In the genomic region with DNA sequence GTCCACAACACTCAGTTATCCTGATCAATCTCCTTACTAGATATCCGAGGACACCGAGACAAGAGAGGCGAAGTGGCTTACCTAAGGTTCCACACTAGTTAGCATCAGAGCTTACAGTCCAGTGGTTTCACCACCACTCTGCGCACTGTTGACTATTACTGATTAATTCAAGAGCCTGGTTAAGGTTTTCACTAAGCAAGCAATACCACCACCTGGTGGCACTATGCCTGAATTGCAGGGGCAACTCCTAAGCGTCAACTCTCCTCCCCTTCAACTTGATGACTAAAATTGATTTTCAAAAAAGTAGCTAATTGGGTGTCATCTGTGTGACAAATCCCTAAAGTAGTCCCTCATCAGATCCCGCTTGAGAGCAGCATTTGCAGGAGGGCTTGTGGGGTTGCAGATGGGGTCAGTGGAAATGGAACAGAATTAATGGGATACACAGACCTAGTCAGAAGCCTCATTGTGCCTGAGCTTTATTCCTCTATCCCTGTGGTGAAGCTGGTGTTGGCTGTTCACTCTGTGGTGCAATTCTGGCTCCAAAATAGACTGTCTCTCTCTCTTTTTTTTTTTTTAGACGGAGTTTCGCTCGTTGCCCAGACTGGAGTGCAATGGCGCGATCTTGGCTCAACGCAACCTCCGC, we compare ENCODE assay signal across 9 cellular contexts. TPM values are rescaled to one million over a fixed set of nuclear protein-coding genes. Genes with fewer than 3 reads are reported as not detected.
DNase-seq lines count a peak whose midpoint lies in the region; ATAC-seq, FAIRE-seq and TF ChIP-seq lines count a peak whose summit lies in the region.
"Had no signal": no experiment of that assay in that cellular context is flagged by ENCODE, and none has a peak within 500 bp of the region (broad histone marks: within the 10 kb centered on the region; RNA-seq: fewer than 3 reads in every experiment).

No MANE protein-coding gene starts in this region.

- peak; percentile 71 for TF ChIP-seq CTCF in GM12874 (IDR thresholded peaks at IDR 0.05; ENCODE audit: insufficient read depth, low read depth, low read length)
- TF ChIP-seq CTCF in cardiac fibroblast (IDR thresholded peaks at IDR 0.05; ENCODE audit: low read depth, low read length) = peak; percentile 80
- peak; percentile 33 for TF ChIP-seq CTCF in psoas muscle (IDR thresholded peaks at IDR 0.05)

- H3K27me3 ChIP-seq in psoas muscle (ENCODE audit: insufficient read depth in 3 of 3, low read length in 2 of 3) = peaks cover 0 to 6% (median 6%) of the 10 kb centered on the region in 3 donors

- DNase-seq in ACHN (peak; percentile 39), RCC 7860 (ENCODE audit: low spot score) (peak; percentile 61), cardiac fibroblast (ENCODE audit: low read depth in 2 of 2) (peak; percentile 17 to 68), psoas muscle (no peak), nucleus accumbens (lab: John Stamatoyannopoulos, UW) (no peak), middle frontal gyrus (ENCODE audit: extremely low spot score, low spot score) (no peak)

- intact Hi-C loops in psoas muscle (cut with DNase I) = no loop called here

- 74 to 79% (median 75%) methylated on average over 13 of the region's 13 CpGs for WGBS in psoas muscle, 3 donors

- H3K4me3 ChIP-seq in cardiac fibroblast (replicated peaks in 1 of 2; ENCODE audit: low read depth in 2 of 2, low read length in 2 of 2) = no peak overlapping the region
- no peak overlapping the region for H3K4me3 ChIP-seq in psoas muscle

- in situ Hi-C loops in ACHN (cut with HindIII; ENCODE audit: low pct_ligation_motif_present, low pct_unique_long_range_greater_than_20kb, low sequenced_read_pairs) = no loop called here

- H3K27ac ChIP-seq in psoas muscle = no peak overlapping the region
- H3K27ac ChIP-seq: epithelial cell of prostate had no signal

- no peak for ATAC-seq in psoas muscle
- ATAC-seq in HG02884 (IDR thresholded peaks at IDR 0.05; ENCODE audit: unreplicated experiment) = no peak

- peaks cover 6% of the 10 kb centered on the region for H3K9me3 ChIP-seq in psoas muscle

- no peaks in the 10 kb centered on the region for H3K4me1 ChIP-seq in psoas muscle

- peak; percentile 74 for FAIRE-seq in RCC 7860 (lab: Jason Lieb, UNC)

- no peaks in the 10 kb centered on the region for H3K36me3 ChIP-seq in psoas muscle (ENCODE audit: insufficient read depth in 1 of 2, low read depth in 1 of 2)

RNA-seq across cellular contexts. Expression of a gene that starts 9.1 kb away (rescaled TPM):
- total RNA-seq in psoas muscle = under 1 TPM in 2 of 4 donors, not detected in 2; 0.13 TPM
- polyA plus RNA-seq in psoas muscle = under 1 TPM; 0.03 TPM

RNA-seq across cellular contexts. Expression of a gene that starts 27.7 kb away (rescaled TPM):
- total RNA-seq in psoas muscle = 1 to 10 TPM; 2.4 to 3.7 (median 3.4) TPM
- polyA plus RNA-seq in psoas muscle = 1 to 10 TPM; 3.3 to 5.6 (median 5.3) TPM

Comparison
In these comparisons a context has a peak if more than half of its experiments do, and no peak if none do; other contexts are left out.
1. DNase-seq: peak in ACHN (single experiment), RCC 7860 (single experiment) and cardiac fibroblast (2 of 2); none in psoas muscle (0 of 2), nucleus accumbens (0 of 56) and middle frontal gyrus (single experiment).
2. Peak in every context shown above with its lines, with median percentiles within 50 percentile points of each other: CTCF ChIP-seq.